Comparison of ENCODE assay signal across 1 cellular context in genomic region chrX:23621621-23622265, GRCh38.
TF ChIP-seq lines count a peak whose summit lies in the region.

No MANE protein-coding gene starts in this region.

TF ChIP-seq in H1, 55 proteins besides CTCF, POLR2A, EP300 and RAD21:
- TF ChIP-seq EZH2 (IDR thresholded peaks at IDR 0.05; ENCODE audit: low read depth, low read length, severe bottlenecking) (no peak), E2F6 (IDR thresholded peaks at IDR 0.05) (no peak), CREB1 (IDR thresholded peaks at IDR 0.05) (no peak), SRF (IDR thresholded peaks at IDR 0.05; ENCODE audit: low read depth, low read length) (no peak), TAF1 (IDR thresholded peaks at IDR 0.05; ENCODE audit: low read depth, low read length) (no peak), CTBP2 (IDR thresholded peaks at IDR 0.05; ENCODE audit: borderline replicate concordance, insufficient read depth, insufficient read length, low read length) (no peak), SIN3A (conservative IDR thresholded peaks at IDR 0.05 in 1 of 2, IDR thresholded peaks at IDR 0.05 in 1 of 2; ENCODE audit: low read depth in 1 of 2, low read length in 2 of 2) (no peak), USF2 (IDR thresholded peaks at IDR 0.05; ENCODE audit: low read length) (no peak), CHD1 (IDR thresholded peaks at IDR 0.05; ENCODE audit: low read depth, low read length) (no peak), EGR1 (IDR thresholded peaks at IDR 0.05; ENCODE audit: borderline replicate concordance, low read depth, low read length) (no peak), SIX5 (IDR thresholded peaks at IDR 0.05; ENCODE audit: low read depth, low read length) (no peak), JUN (IDR thresholded peaks at IDR 0.05; ENCODE audit: low read depth, low read length) (no peak), RFX5 (IDR thresholded peaks at IDR 0.05; ENCODE audit: borderline replicate concordance, low read depth, low read length) (no peak)
